In the genomic region with DNA sequence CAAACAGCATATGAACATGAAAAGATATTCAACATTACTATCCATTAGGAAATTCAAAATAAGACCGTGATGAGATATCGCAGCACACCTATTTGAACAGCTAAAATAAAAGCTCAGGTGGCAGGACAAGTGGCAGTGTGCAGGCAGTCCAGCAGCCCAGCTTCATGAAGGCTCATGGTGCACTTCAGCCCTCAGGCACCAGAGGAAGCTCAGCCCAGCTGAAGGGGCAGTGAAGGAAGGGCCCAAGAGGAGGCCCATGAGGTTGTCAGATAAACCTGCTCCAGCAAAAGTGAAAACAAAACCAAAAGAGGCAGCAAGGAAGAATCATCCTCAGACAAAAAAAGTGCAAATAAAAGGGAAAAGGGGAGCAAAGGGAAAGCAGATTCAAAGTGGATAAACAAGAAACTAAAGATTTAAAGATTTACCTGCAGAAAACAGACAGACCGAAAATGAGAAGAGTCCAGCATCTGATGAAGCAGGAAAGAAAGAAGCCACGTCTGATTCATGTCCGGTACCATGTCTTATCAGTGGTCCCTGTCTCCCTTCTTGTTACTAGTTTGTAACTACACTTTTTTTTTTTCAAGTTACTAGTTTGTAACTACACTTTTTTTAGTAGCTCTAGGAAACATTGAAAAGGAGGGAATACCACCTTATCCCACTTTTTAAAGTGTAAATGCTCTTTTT, we compare ENCODE assay signal across 1 cellular context.
TF ChIP-seq lines count a peak whose summit lies in the region.

No MANE protein-coding gene starts in this region.

TF ChIP-seq in H1, 55 proteins besides CTCF, POLR2A, EP300 and RAD21:
- TF ChIP-seq, protein P1, sequence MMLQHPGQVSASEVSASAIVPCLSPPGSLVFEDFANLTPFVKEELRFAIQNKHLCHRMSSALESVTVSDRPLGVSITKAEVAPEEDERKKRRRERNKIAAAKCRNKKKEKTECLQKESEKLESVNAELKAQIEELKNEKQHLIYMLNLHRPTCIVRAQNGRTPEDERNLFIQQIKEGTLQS (IDR thresholded peaks at IDR 0.05; ENCODE audit: insufficient read depth, low read depth, low read length) = no peak
- TF ChIP-seq GTF2F1 (IDR thresholded peaks at IDR 0.05; ENCODE audit: borderline replicate concordance, low read depth, low read length) (no peak), POLR2AphosphoS5 (IDR thresholded peaks at IDR 0.05; ENCODE audit: low read depth, low read length) (no peak), JUN (IDR thresholded peaks at IDR 0.05; ENCODE audit: low read depth, low read length) (no peak), EZH2 (IDR thresholded peaks at IDR 0.05; ENCODE audit: low read depth, low read length, severe bottlenecking) (no peak), ASH2L (IDR thresholded peaks at IDR 0.05; ENCODE audit: low read length) (no peak), SAP30 (IDR thresholded peaks at IDR 0.05; ENCODE audit: insufficient read depth, insufficient replicate concordance, low read length) (no peak), KDM1A (IDR thresholded peaks at IDR 0.05; ENCODE audit: borderline replicate concordance, low read length) (no peak), SIX5 (IDR thresholded peaks at IDR 0.05; ENCODE audit: low read depth, low read length) (no peak), YY1 (IDR thresholded peaks at IDR 0.05; ENCODE audit: low read depth, low read length) (no peak), CEBPB (IDR thresholded peaks at IDR 0.05; ENCODE audit: low read depth, low read length) (no peak), MAFK (IDR thresholded peaks at IDR 0.05; ENCODE audit: low read depth, low read length) (no peak), PHF8 (conservative IDR thresholded peaks at IDR 0.05; ENCODE audit: low read depth, low read length) (no peak), KDM4A (IDR thresholded peaks at IDR 0.05; ENCODE audit: low read depth, low read length, severe bottlenecking) (no peak), FOSL1 (IDR thresholded peaks at IDR 0.05; ENCODE audit: insufficient read depth, low read depth, low read length) (no peak), TAF7 (optimal IDR thresholded peaks at IDR 0.05; ENCODE audit: borderline replicate concordance, low read depth, low read length) (no peak), SIN3A (conservative IDR thresholded peaks at IDR 0.05 in 1 of 2, IDR thresholded peaks at IDR 0.05 in 1 of 2; ENCODE audit: low read depth in 1 of 2, low read length in 2 of 2) (no peak), CBX8 (IDR thresholded peaks at IDR 0.05; ENCODE audit: borderline replicate concordance, low read depth, low read length) (no peak)
- TF ChIP-seq, protein P2, sequence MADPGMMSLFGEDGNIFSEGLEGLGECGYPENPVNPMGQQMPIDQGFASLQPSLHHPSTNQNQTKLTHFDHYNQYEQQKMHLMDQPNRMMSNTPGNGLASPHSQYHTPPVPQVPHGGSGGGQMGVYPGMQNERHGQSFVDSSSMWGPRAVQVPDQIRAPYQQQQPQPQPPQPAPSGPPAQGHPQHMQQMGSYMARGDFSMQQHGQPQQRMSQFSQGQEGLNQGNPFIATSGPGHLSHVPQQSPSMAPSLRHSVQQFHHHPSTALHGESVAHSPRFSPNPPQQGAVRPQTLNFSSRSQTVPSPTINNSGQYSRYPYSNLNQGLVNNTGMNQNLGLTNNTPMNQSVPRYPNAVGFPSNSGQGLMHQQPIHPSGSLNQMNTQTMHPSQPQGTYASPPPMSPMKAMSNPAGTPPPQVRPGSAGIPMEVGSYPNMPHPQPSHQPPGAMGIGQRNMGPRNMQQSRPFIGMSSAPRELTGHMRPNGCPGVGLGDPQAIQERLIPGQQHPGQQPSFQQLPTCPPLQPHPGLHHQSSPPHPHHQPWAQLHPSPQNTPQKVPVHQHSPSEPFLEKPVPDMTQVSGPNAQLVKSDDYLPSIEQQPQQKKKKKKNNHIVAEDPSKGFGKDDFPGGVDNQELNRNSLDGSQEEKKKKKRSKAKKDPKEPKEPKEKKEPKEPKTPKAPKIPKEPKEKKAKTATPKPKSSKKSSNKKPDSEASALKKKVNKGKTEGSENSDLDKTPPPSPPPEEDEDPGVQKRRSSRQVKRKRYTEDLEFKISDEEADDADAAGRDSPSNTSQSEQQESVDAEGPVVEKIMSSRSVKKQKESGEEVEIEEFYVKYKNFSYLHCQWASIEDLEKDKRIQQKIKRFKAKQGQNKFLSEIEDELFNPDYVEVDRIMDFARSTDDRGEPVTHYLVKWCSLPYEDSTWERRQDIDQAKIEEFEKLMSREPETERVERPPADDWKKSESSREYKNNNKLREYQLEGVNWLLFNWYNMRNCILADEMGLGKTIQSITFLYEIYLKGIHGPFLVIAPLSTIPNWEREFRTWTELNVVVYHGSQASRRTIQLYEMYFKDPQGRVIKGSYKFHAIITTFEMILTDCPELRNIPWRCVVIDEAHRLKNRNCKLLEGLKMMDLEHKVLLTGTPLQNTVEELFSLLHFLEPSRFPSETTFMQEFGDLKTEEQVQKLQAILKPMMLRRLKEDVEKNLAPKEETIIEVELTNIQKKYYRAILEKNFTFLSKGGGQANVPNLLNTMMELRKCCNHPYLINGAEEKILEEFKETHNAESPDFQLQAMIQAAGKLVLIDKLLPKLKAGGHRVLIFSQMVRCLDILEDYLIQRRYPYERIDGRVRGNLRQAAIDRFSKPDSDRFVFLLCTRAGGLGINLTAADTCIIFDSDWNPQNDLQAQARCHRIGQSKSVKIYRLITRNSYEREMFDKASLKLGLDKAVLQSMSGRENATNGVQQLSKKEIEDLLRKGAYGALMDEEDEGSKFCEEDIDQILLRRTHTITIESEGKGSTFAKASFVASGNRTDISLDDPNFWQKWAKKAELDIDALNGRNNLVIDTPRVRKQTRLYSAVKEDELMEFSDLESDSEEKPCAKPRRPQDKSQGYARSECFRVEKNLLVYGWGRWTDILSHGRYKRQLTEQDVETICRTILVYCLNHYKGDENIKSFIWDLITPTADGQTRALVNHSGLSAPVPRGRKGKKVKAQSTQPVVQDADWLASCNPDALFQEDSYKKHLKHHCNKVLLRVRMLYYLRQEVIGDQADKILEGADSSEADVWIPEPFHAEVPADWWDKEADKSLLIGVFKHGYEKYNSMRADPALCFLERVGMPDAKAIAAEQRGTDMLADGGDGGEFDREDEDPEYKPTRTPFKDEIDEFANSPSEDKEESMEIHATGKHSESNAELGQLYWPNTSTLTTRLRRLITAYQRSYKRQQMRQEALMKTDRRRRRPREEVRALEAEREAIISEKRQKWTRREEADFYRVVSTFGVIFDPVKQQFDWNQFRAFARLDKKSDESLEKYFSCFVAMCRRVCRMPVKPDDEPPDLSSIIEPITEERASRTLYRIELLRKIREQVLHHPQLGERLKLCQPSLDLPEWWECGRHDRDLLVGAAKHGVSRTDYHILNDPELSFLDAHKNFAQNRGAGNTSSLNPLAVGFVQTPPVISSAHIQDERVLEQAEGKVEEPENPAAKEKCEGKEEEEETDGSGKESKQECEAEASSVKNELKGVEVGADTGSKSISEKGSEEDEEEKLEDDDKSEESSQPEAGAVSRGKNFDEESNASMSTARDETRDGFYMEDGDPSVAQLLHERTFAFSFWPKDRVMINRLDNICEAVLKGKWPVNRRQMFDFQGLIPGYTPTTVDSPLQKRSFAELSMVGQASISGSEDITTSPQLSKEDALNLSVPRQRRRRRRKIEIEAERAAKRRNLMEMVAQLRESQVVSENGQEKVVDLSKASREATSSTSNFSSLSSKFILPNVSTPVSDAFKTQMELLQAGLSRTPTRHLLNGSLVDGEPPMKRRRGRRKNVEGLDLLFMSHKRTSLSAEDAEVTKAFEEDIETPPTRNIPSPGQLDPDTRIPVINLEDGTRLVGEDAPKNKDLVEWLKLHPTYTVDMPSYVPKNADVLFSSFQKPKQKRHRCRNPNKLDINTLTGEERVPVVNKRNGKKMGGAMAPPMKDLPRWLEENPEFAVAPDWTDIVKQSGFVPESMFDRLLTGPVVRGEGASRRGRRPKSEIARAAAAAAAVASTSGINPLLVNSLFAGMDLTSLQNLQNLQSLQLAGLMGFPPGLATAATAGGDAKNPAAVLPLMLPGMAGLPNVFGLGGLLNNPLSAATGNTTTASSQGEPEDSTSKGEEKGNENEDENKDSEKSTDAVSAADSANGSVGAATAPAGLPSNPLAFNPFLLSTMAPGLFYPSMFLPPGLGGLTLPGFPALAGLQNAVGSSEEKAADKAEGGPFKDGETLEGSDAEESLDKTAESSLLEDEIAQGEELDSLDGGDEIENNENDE (IDR thresholded peaks at IDR 0.05; ENCODE audit: insufficient replicate concordance, low read length) = no peak
